In the genomic region with DNA sequence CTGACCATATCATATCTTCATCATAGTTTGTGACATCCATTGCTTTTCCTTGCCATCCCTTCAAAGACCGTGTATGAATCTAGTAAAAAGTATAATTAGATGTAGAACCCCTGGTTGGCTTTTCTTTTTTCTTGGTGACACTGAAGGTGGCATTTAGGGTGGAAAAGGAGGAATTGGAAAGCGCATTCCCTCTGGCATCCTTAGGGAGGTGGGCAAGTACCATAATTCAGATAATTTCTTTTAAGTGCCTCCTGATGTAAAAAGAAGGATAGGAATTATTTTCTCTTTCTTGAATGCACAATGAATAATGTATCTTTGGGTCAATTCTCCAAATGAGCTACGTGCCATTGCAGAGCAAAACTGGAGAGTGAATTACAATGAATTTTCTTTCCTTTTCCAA, we compare ENCODE assay signal across 15 cellular contexts.
DNase-seq lines count a peak whose midpoint lies in the region; ATAC-seq and TF ChIP-seq lines count a peak whose summit lies in the region.
"Had no signal": no experiment of that assay in that cellular context is flagged by ENCODE, and none has a peak within 500 bp of the region (broad histone marks: within the 10 kb centered on the region; RNA-seq: fewer than 3 reads in every experiment).

No MANE protein-coding gene starts in this region.

- DNase-seq in AG04449 (ENCODE audit: low read depth, low spot score) (no peak), astrocyte of the cerebellum (ENCODE audit: low read depth) (no peak), kidney glomerular epithelial cell (lab: John Stamatoyannopoulos, UW) (peak; percentile 3), PC-9 (no peak), ureter (ENCODE audit: low spot score) (no peak), SK-N-DZ (ENCODE audit: low spot score) (no peak)
- DNase-seq: activated naive CD4-positive, alpha-beta T cell; CD4-positive, CD25-positive, alpha-beta regulatory T cell; cerebellar nuclear complex; NCI-H1930; stimulated activated CD4-positive, alpha-beta T cell treated with anti-CD3 and anti-CD28 coated beads, Interleukin-12 subunit alpha, Interleukin-12 subunit beta, amount 100 ng/mL, for 4 hours; stimulated activated CD8-positive, alpha-beta memory T cell treated with anti-CD3 and anti-CD28 coated beads, Interleukin-4, amount 100 ng/mL, for 48 hours had no signal

- H3K36me3 ChIP-seq in PC-9 (ENCODE audit: low read depth): no peaks in the 10 kb centered on the region

- CTCF ChIA-PET in AG04449 (lab: Yijun Ruan, JAX) (interaction anchor here (1.0 to 2.0 kb wide), 2 partner anchors 12 to 145 kb away, joined by 4 to 6 read pairs; no protein-coding TSS in a partner anchor), PC-9 (lab: Charles Lee) (no interaction called here)

- no peaks in the 10 kb centered on the region for H3K4me1 ChIP-seq in PC-9 (replicated peaks; ENCODE audit: insufficient read depth)

- TF ChIP-seq CTCF in AG04449 (IDR thresholded peaks at IDR 0.05; ENCODE audit: insufficient read depth, low read length, missing control alignments) (peak; percentile 25), GM12873 (IDR thresholded peaks at IDR 0.05; ENCODE audit: insufficient read depth, low read depth, low read length, missing control alignments) (peak; percentile 23), astrocyte of the cerebellum (IDR thresholded peaks at IDR 0.05; ENCODE audit: low read depth, low read length, missing control alignments) (peak; percentile 50), PC-9 (conservative IDR thresholded peaks at IDR 0.05) (no peak)

- no peaks in the 10 kb centered on the region for H3K9me3 ChIP-seq in PC-9 (ENCODE audit: insufficient read depth, low read depth)

- BruUV-seq in PC-9 (replicated peaks; lab: Mats Ljungman, UMichigan): no TSS peak

- H3K27ac ChIP-seq in PC-9: no peak overlapping the region

- no peak for ATAC-seq in HG03025 (IDR thresholded peaks at IDR 0.05; ENCODE audit: low FRiP score, unreplicated experiment)
- ATAC-seq: HCT116 had no signal

- H2AFZ ChIP-seq in PC-9: no peak overlapping the region

- H3K4me3 ChIP-seq in AG04449 (ENCODE audit: low read depth, low read length) (no peak overlapping the region), astrocyte of the cerebellum (ENCODE audit: low read depth, low read length) (no peak overlapping the region), PC-9 (no peak overlapping the region)

- peaks cover 2% of the 10 kb centered on the region; the same call in 1 of the 2 replicates for H3K27me3 ChIP-seq in PC-9 (ENCODE audit: insufficient read depth, low read depth)

- no peak overlapping the region for H3K4me2 ChIP-seq in PC-9

- no peaks in the 10 kb centered on the region for H3K79me2 ChIP-seq in PC-9 (ENCODE audit: low read depth)

- POLR2A ChIA-PET in AG04449 (lab: Yijun Ruan, JAX): no interaction called here
- POLR2A ChIA-PET in PC-9 (lab: Charles Lee; ENCODE audit: unreplicated experiment): no interaction called here

- in situ Hi-C loops in astrocyte of the cerebellum (cut with HindIII; ENCODE audit: low sequenced_read_pairs): no loop called here

- intact Hi-C loops in PC-9 (cut with micrococcal nuclease; ENCODE audit: unreplicated experiment): no loop called here

- H4K20me1 ChIP-seq in PC-9 (ENCODE audit: insufficient read depth): no peaks in the 10 kb centered on the region

- H3K9me2 ChIP-seq in PC-9 (ENCODE audit: insufficient read depth): no peaks in the 10 kb centered on the region

- H3F3A ChIP-seq in PC-9 (ENCODE audit: insufficient read depth, low read depth): no peaks in the 10 kb centered on the region
